10 cellular contexts compared by ENCODE assay signal in the genomic region with DNA sequence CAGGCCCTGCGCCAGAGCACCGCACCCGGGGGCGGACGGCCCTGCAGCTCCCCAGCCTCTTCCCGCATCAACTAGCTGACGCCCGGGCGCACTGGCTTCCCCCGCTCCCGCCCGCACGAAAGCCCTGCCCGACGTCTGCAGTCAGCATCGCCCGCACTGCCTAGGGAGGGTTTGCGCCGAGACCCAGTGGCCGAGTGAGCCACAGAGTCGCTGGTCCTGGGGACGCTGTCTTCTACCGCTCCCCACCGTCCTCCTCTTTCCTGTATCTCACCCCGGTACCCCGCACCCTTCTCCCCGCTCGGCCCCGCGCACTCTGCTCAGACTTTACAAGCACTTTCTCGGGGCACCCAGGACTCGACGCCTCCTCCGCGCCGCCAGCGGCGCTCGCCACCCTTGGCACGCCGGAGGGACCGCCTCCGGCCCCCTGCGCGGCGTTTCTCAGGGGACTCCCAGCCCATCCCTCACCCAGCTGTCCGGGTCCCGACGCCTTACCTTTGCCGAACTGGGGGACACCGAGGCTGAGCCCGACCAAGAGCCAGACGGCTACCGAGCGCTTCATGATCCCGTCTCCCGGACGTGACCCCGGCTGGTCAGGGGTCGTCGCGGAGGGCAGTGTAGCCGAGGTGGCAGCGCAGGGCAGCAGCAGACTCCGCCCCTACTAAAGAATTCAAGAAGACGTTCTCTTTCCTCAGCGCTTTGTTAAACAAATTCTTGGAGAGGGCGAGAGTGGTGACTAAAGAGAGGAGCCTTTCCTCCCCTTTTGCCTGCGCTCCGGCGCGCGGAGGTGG. TPM values are rescaled to one million over a fixed set of nuclear protein-coding genes. Genes with fewer than 3 reads are reported as not detected.
DNase-seq lines count a peak whose midpoint lies in the region; ATAC-seq, FAIRE-seq and TF ChIP-seq lines count a peak whose summit lies in the region.
"Had no signal": no experiment of that assay in that cellular context is flagged by ENCODE, and none has a peak within 500 bp of the region (broad histone marks: within the 10 kb centered on the region; RNA-seq: fewer than 3 reads in every experiment).

No MANE protein-coding gene starts in this region.

- POLR2A ChIA-PET in GM12878 (lab: Charles Lee) = no interaction called here
- POLR2A ChIA-PET in CD8-positive, alpha-beta T cell (lab: Charles Lee) = no interaction called here

- H3K4me1 ChIP-seq in GM12878 (ENCODE audit: control insufficient read depth, insufficient read depth, low read length) = no peaks in the 10 kb centered on the region
- H3K4me1 ChIP-seq in gastrocnemius medialis = peaks cover 0 to 11% of the 10 kb centered on the region in 2 donors
- H3K4me1 ChIP-seq in CD8-positive, alpha-beta T cell (ENCODE audit: insufficient read depth, low read length) = no peaks in the 10 kb centered on the region

- H3K36me3 Mint-ChIP-seq in CD8-positive, alpha-beta T cell = no peaks in the 10 kb centered on the region
- H3K36me3 Mint-ChIP-seq in immature natural killer cell = peaks cover 0 to 6% (median 4%) of the 10 kb centered on the region in 3 donors

- TF ChIP-seq EP300 in GM12878 (IDR thresholded peaks at IDR 0.05; ENCODE audit: borderline replicate concordance in 1 of 2, control insufficient read depth in 1 of 2, low read depth in 2 of 2, low read length in 2 of 2) = no peak

- H3K9ac ChIP-seq in GM12878 (ENCODE audit: control insufficient read depth, insufficient read depth, low read length) = no peak overlapping the region

- FAIRE-seq in GM12878 (lab: Jason Lieb, UNC) = no peak

- BruUV-seq in GM12878 (replicated peaks; lab: Mats Ljungman, UMichigan) = no TSS peak

- H3K4me1 Mint-ChIP-seq in CD8-positive, alpha-beta T cell (ENCODE audit: low read depth) = no peaks in the 10 kb centered on the region
- H3K4me1 Mint-ChIP-seq in immature natural killer cell = no peaks in the 10 kb centered on the region

- DNase-seq in NCI-H526 (lab: John Stamatoyannopoulos, UW) = peak; percentile 3 to 30
- DNase-seq in NCI-H526 treated with DMSO at 0.1 percent for 48 hours (lab: John Stamatoyannopoulos, UW) = no peak
- no peak for DNase-seq in GM12878 (ENCODE audit: low read depth, low spot score)
- no peak for DNase-seq in gastrocnemius medialis
- DNase-seq in SKM-1 (lab: John Stamatoyannopoulos, UW; ENCODE audit: unreplicated experiment) = no peak
- DNase-seq in CD8-positive, alpha-beta T cell = no peak
- no peak for DNase-seq in immature natural killer cell

- H3K27ac ChIP-seq in GM12878 (ENCODE audit: control insufficient read depth, insufficient read depth) (no peak overlapping the region), gastrocnemius medialis (no peak overlapping the region)
- no peak overlapping the region for H3K27ac ChIP-seq in CD8-positive, alpha-beta T cell (ENCODE audit: low read depth, low read length)
- H3K27ac ChIP-seq: C4-2B had no signal

- H4K20me1 ChIP-seq in GM12878 (ENCODE audit: control insufficient read depth, insufficient read depth) = no peaks in the 10 kb centered on the region

- H3K9me3 Mint-ChIP-seq in CD8-positive, alpha-beta T cell = no peaks in the 10 kb centered on the region
- H3K9me3 Mint-ChIP-seq in immature natural killer cell = peaks cover 3 to 32% (median 20%) of the 10 kb centered on the region in 6 donors

- no peak overlapping the region for H2AFZ ChIP-seq in GM12878 (ENCODE audit: control insufficient read depth, low read depth, low read length)

- no peak for TF ChIP-seq CTCF in GM12878 (IDR thresholded peaks at IDR 0.05 in 2 of 3, conservative IDR thresholded peaks at IDR 0.05 in 1 of 3; ENCODE audit: control insufficient read depth in 2 of 3, extremely low read depth in 1 of 3, insufficient read depth in 1 of 3, low read depth in 3 of 3, low read length in 3 of 3)
- no peak for TF ChIP-seq CTCF in gastrocnemius medialis (IDR thresholded peaks at IDR 0.05 in 4 of 5, conservative IDR thresholded peaks at IDR 0.05 in 1 of 5)
- no peak for TF ChIP-seq CTCF in CD8-positive, alpha-beta T cell (IDR thresholded peaks at IDR 0.05)

- intact Hi-C loops in GM12878 (cut with micrococcal nuclease; ENCODE audit: unreplicated experiment) = no loop called here
- intact Hi-C loops in gastrocnemius medialis (cut with DNase I; ENCODE audit: low total_unique reads) = no loop called here
- intact Hi-C loops in CD8-positive, alpha-beta T cell (cut with DNase I, micrococcal nuclease) = no loop called here

- ATAC-seq in GM12878 (peak; percentile 43), gastrocnemius medialis (no peak)
- no peak for ATAC-seq in CD8-positive, alpha-beta T cell

- TF ChIP-seq RAD21 in GM12878 (IDR thresholded peaks at IDR 0.05; ENCODE audit: insufficient read depth, low read depth, low read length) = no peak

- H3K36me3 ChIP-seq in GM12878 (ENCODE audit: control insufficient read depth in 2 of 2, insufficient read depth in 2 of 2, low read length in 1 of 2) (no peaks in the 10 kb centered on the region), gastrocnemius medialis (no peaks in the 10 kb centered on the region)
- H3K36me3 ChIP-seq in CD8-positive, alpha-beta T cell (ENCODE audit: insufficient read depth, low read length) = no peaks in the 10 kb centered on the region

- no peak overlapping the region for H3K4me3 Mint-ChIP-seq in CD8-positive, alpha-beta T cell
- H3K4me3 Mint-ChIP-seq in immature natural killer cell = no peak overlapping the region

- no peak overlapping the region for H3K27ac Mint-ChIP-seq in CD8-positive, alpha-beta T cell
- H3K27ac Mint-ChIP-seq in immature natural killer cell = no peak overlapping the region

- peaks cover 38% of the 10 kb centered on the region for H3K27me3 Mint-ChIP-seq in CD8-positive, alpha-beta T cell (ENCODE audit: low read depth)
- peaks cover 11 to 17% (median 15%) of the 10 kb centered on the region in 3 donors for H3K27me3 Mint-ChIP-seq in immature natural killer cell (ENCODE audit: low read depth in 3 of 3)

- SMC1A ChIA-PET in GM12878 (lab: Charles Lee; ENCODE audit: uncharacterized antibody, unreplicated experiment) = no interaction called here

- no peak overlapping the region for H3K4me2 ChIP-seq in GM12878 (ENCODE audit: control insufficient read depth, insufficient read depth)

- H3K9me3 ChIP-seq in GM12878 (replicated peaks; ENCODE audit: control insufficient read depth, insufficient read depth, low read length) (no peaks in the 10 kb centered on the region), gastrocnemius medialis (no peaks in the 10 kb centered on the region)
- H3K9me3 ChIP-seq in CD8-positive, alpha-beta T cell (ENCODE audit: low read length) = no peaks in the 10 kb centered on the region

- no peak overlapping the region for H3K4me3 ChIP-seq in GM12878
- peak overlapping the region; percentile 82 for H3K4me3 ChIP-seq in iPS-11a (ENCODE audit: low read depth, low read length)
- H3K4me3 ChIP-seq in gastrocnemius medialis = peak overlapping the region; percentile 28 to 43 (median 40)
- H3K4me3 ChIP-seq in CD8-positive, alpha-beta T cell (ENCODE audit: low read depth, low read length) = no peak overlapping the region

- RAD21 ChIA-PET in GM12878 (lab: Charles Lee; ENCODE audit: unreplicated experiment) = no interaction called here

- 41% methylated on average over 51 of the region's 73 CpGs for WGBS in GM12878 (ENCODE audit: insufficient coverage, insufficient replicate concordance, low lambda C conversion rate, missing lambda C conversion rate)

- no peaks in the 10 kb centered on the region for H3K79me2 ChIP-seq in GM12878 (ENCODE audit: control insufficient read depth, insufficient read depth, low read length)

- in situ Hi-C loops in GM12878 (cut with MboI) (no loop called here), gastrocnemius medialis (cut with MboI; ENCODE audit: low sequenced_read_pairs in 4 of 4) (no loop called here)

- peaks cover 10 to 18% of the 10 kb centered on the region in 2 experiments for H3K27me3 ChIP-seq in GM12878 (replicated peaks in 1 of 2; ENCODE audit: control insufficient read depth in 2 of 2, insufficient read depth in 2 of 2, low read length in 1 of 2)
- peaks cover 33 to 49% (median 35%) of the 10 kb centered on the region in 3 donors for H3K27me3 ChIP-seq in gastrocnemius medialis
- H3K27me3 ChIP-seq in CD8-positive, alpha-beta T cell (ENCODE audit: insufficient read depth, low read length) = no peaks in the 10 kb centered on the region

- CTCF ChIA-PET in GM12878 (lab: Yijun Ruan, JAX) = no interaction called here
- CTCF ChIA-PET in CD8-positive, alpha-beta T cell (lab: Charles Lee) = no interaction called here

- no peak for TF ChIP-seq POLR2A in GM12878 (IDR thresholded peaks at IDR 0.05; ENCODE audit: low read depth, low read length)
- TF ChIP-seq POLR2A in gastrocnemius medialis (IDR thresholded peaks at IDR 0.05) = no peak

TF ChIP-seq in GM12878, 131 proteins besides CTCF, POLR2A, EP300 and RAD21 (continues in another document):
- TF ChIP-seq NFIC (IDR thresholded peaks at IDR 0.05; ENCODE audit: low read depth, low read length) (no peak), FOS (IDR thresholded peaks at IDR 0.05; ENCODE audit: borderline replicate concordance, extremely low read depth, insufficient read length) (no peak), KDM1A (IDR thresholded peaks at IDR 0.05; ENCODE audit: borderline replicate concordance) (no peak)

RNA-seq across cellular contexts. Expression of a gene that starts 0.7 kb away (rescaled TPM):
- total RNA-seq in GM12878 (2013; cell fraction: nucleolus; rRNA removed) = 0.08 and 0.56 TPM in 2 replicates
- total RNA-seq in GM12878 (2014; rRNA removed) (0.11 and 0.22 TPM in 2 replicates), GM12878 (2014; rRNA removed; fragmentation: Illumina TruSeq; extraction: Trizol) (0.23 and 0.27 TPM in 2 replicates), GM12878 (2021) (0.23 and 0.32 TPM in 2 replicates), gastrocnemius medialis (1 to 10 TPM in 2 of 4 donors, under 1 TPM in 2; 0.20 to 1.5 (median 0.75) TPM)
- polyA plus RNA-seq in GM12878 (2011; ENCODE audit: low read depth) = 0.07 TPM
- polyA plus RNA-seq in GM12878 (2011; rRNA removed) (0.01 TPM in 1 of 2 replicates, not detected in the other), GM12878 (2014; fragmentation: Illumina TruSeq; extraction: Trizol) (0.21 and 0.22 TPM in 2 replicates), GM12878 (2014; fragmentation: Nextera tagmentation; extraction: Ambion mirVana) (under 1 TPM; 0.07 to 0.24 TPM), GM12878 (2014; rRNA removed) (0.10 and 0.13 TPM in 2 replicates), GM12878 (2016; fragmentation: Nextera tagmentation; extraction: Ambion mirVana) (under 1 TPM; 0.17 to 0.62 TPM), immature natural killer cell (not detected)
- not detected in 2 replicates for polyA plus RNA-seq in GM12878 (2011; cell fraction: cytosol; rRNA removed)
- not detected in 2 replicates for polyA plus RNA-seq in GM12878 (2011; cell fraction: nucleus; rRNA removed)
- polyA plus RNA-seq in GM12878 (2012) = 0.04 and 0.05 TPM in 2 replicates
- polyA minus RNA-seq in GM12878 (2011; rRNA and poly(A)+ RNA removed) = not detected in 2 replicates
- not detected in 2 replicates for polyA minus RNA-seq in GM12878 (2011; cell fraction: cytosol; rRNA and poly(A)+ RNA removed)
- not detected in 2 replicates for polyA minus RNA-seq in GM12878 (2011; cell fraction: nucleus; rRNA and poly(A)+ RNA removed)
- total RNA-seq in CD8-positive, alpha-beta T cell = not detected
- total RNA-seq: T-helper 1 cell treated with Interleukin-12 subunit alpha and Interleukin-12 subunit beta and Interleukin-4 antibody, amounts not matched to agents 30 ng/mL and 1 ng/mL, for 36 hours had no signal

Comparison
In these comparisons a context has a peak if more than half of its experiments do, and no peak if none do; other contexts are left out.
1. DNase-seq: peak in NCI-H526 (2 of 2); none in NCI-H526 treated with DMSO at 0.1 percent for 48 hours (single experiment), GM12878 (single experiment), gastrocnemius medialis (0 of 2), SKM-1 (single experiment), CD8-positive, alpha-beta T cell (0 of 7) and immature natural killer cell (0 of 3).
2. H3K4me3 ChIP-seq: peak in iPS-11a (single experiment) and gastrocnemius medialis (4 of 4); none in GM12878 (single experiment) and CD8-positive, alpha-beta T cell (single experiment).